16 cellular contexts compared by ENCODE assay signal in the genomic region with DNA sequence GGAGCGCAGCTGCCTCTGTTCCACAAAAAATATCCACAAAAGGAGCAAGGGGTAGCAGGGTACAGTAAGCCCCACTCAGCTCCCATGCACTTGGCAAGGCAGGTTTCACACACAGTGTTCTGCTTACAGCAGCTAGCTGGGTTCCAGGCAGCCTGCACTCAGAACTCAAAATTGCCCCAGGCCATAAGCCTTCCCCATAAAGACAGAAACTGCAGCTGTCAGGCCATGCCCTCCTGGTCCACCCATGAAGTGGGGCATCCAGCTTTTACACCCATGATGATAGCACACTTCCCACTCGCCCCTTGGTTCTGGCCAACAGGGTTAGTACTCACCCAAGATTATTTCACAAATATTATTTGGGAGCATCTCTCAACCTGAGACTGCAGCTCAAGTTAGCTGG.
"Had no signal": no experiment of that assay in that cellular context is flagged by ENCODE, and none has a peak within 500 bp of the region (broad histone marks: within the 10 kb centered on the region; RNA-seq: fewer than 3 reads in every experiment).

No MANE protein-coding gene starts in this region.

- ATAC-seq: foreskin keratinocyte had no signal

- H3K27ac ChIP-seq: breast epithelium, foreskin keratinocyte, neural progenitor cell, parathyroid adenoma, skin epidermis, thyroid gland, vagina had no signal

- H2AFZ ChIP-seq: neural progenitor cell, parathyroid adenoma had no signal

- H3K36me3 ChIP-seq: breast epithelium, heart left ventricle, neural progenitor cell, thyroid gland, vagina had no signal

- H3K4me1 Mint-ChIP-seq: activated naive CD8-positive, alpha-beta T cell treated with anti-CD3 and anti-CD28 coated beads, Interleukin-2, amount 10 ng/mL, durations not matched to agents 7 days and 5 days had no signal

- H3K4me3 Mint-ChIP-seq: activated CD4-positive, alpha-beta memory T cell treated with anti-CD3 and anti-CD28 coated beads for 36 hours; activated naive CD8-positive, alpha-beta T cell treated with anti-CD3 and anti-CD28 coated beads, Interleukin-2, amount 10 ng/mL, durations not matched to agents 7 days and 5 days; mesothelial cell of epicardium; neural progenitor cell had no signal

- H3K4me2 ChIP-seq: neural progenitor cell had no signal

- H3K27ac Mint-ChIP-seq: activated CD4-positive, alpha-beta memory T cell treated with anti-CD3 and anti-CD28 coated beads for 36 hours; activated naive CD8-positive, alpha-beta T cell treated with anti-CD3 and anti-CD28 coated beads, Interleukin-2, amount 10 ng/mL, durations not matched to agents 7 days and 5 days; mesothelial cell of epicardium had no signal

- H3K4me3 ChIP-seq: breast epithelium, dorsolateral prefrontal cortex, heart left ventricle, neural progenitor cell, skin epidermis, thyroid gland, vagina had no signal

- H3K27me3 ChIP-seq: breast epithelium, dorsolateral prefrontal cortex, foreskin keratinocyte, heart left ventricle, neural progenitor cell, thyroid gland, vagina had no signal

- H3K9me3 ChIP-seq: thyroid gland, vagina had no signal

- H3K79me2 ChIP-seq: parathyroid adenoma had no signal

- H3K9ac ChIP-seq: neural progenitor cell, parathyroid adenoma had no signal

- DNase-seq: activated CD4-positive, alpha-beta memory T cell treated with anti-CD3 and anti-CD28 coated beads for 36 hours; activated CD4-positive, CD25-positive, alpha-beta regulatory T cell treated with anti-CD3 and anti-CD28 coated beads, Interleukin-2, amount 50 U/mL, for 72 hours; activated gamma-delta T cell treated with Interleukin-2 at 50 U/mL for 16 hours; activated naive CD8-positive, alpha-beta T cell treated with anti-CD3 and anti-CD28 coated beads, Interleukin-2, amount 10 ng/mL, durations not matched to agents 7 days and 5 days; activated T-cell treated with anti-CD3 and anti-CD28 coated beads, Interleukin-2, amount 50 U/mL, for 48 hours; retina had no signal

- H3K4me1 ChIP-seq: breast epithelium, foreskin keratinocyte, neural progenitor cell, parathyroid adenoma, thyroid gland had no signal

- H3K36me3 Mint-ChIP-seq: neural progenitor cell had no signal
